9 cellular contexts compared by ENCODE assay signal in the genomic region with DNA sequence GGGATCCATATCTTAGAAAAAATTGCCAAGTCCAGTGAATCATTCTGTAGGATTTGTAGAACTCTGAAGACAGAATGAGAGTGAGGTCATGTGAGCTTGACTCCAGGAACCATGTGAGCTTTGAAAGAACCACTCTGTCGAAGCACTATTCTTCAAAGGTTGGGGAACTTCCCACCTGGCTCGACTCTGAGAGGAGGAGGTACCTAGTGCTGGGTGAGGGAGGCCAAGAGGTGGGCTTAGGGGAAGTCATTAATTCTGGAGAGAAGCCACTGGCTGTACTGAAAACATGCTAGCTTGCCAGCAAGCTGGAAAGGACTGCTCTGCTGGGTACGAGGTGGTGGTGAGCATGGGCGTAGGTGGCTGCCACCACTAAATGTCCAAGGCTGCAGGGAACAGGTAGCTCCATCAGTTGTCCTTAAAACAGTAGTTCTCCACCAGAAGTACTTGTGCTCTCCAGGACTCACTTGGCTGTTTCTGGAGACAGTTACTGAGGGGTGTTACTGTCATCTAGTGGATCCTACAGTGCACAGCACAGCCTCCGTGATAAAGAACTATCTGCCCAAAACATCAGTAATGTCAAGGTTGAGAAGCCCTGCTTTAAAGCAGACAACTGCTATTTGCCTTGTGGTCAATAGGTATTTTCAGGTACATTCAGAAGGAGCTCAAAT. TPM values are rescaled to one million over a fixed set of nuclear protein-coding genes. Genes with fewer than 3 reads are reported as not detected.
DNase-seq lines count a peak whose midpoint lies in the region; ATAC-seq and TF ChIP-seq lines count a peak whose summit lies in the region.
"Had no signal": no experiment of that assay in that cellular context is flagged by ENCODE, and none has a peak within 500 bp of the region (broad histone marks: within the 10 kb centered on the region; RNA-seq: fewer than 3 reads in every experiment).

No MANE protein-coding gene starts in this region.

- no peaks in the 10 kb centered on the region for H3K9me2 ChIP-seq in hepatocyte (replicated peaks; ENCODE audit: insufficient read depth)

- H3K27me3 ChIP-seq in hepatocyte (no peaks in the 10 kb centered on the region), upper lobe of left lung (no peaks in the 10 kb centered on the region)
- H3K27me3 ChIP-seq: neutrophil had no signal

- no peaks in the 10 kb centered on the region for H3K79me2 ChIP-seq in hepatocyte

- no peak overlapping the region for H3K4me3 ChIP-seq in hepatocyte
- no peak overlapping the region for H3K4me3 ChIP-seq in upper lobe of left lung

- H3K27ac Mint-ChIP-seq in activated CD8-positive, alpha-beta T cell treated with anti-CD3 and anti-CD28 coated beads, Interleukin-2, amount 10 ng/mL, durations not matched to agents 7 days and 5 days: no peak overlapping the region

- H3K4me2 ChIP-seq in hepatocyte: no peak overlapping the region

- H3K4me1 ChIP-seq in hepatocyte (ENCODE audit: insufficient read depth) (peaks cover 6% of the 10 kb centered on the region), upper lobe of left lung (no peaks in the 10 kb centered on the region)

- peak; percentile 43 for TF ChIP-seq CTCF in hepatocyte (IDR thresholded peaks at IDR 0.05; ENCODE audit: poor library complexity)
- peak in 2 of 6 experiments; percentile 13 to 26 for TF ChIP-seq CTCF in upper lobe of left lung (IDR thresholded peaks at IDR 0.05)

- peaks cover 7% of the 10 kb centered on the region for H3K4me1 Mint-ChIP-seq in activated CD8-positive, alpha-beta T cell treated with anti-CD3 and anti-CD28 coated beads, Interleukin-2, amount 10 ng/mL, durations not matched to agents 7 days and 5 days (ENCODE audit: low read depth)

- no peaks in the 10 kb centered on the region for H4K20me1 ChIP-seq in hepatocyte (ENCODE audit: insufficient read depth, poor library complexity, severe bottlenecking)

- POLR2A ChIA-PET in activated CD8-positive, alpha-beta T cell treated with anti-CD3 and anti-CD28 coated beads, Interleukin-2, amount 10 ng/mL, durations not matched to agents 7 days and 5 days (lab: Charles Lee): no interaction called here

- ATAC-seq in activated CD8-positive, alpha-beta T cell treated with anti-CD3 and anti-CD28 coated beads, Interleukin-2, amount 10 ng/mL, durations not matched to agents 7 days and 5 days: peak; percentile 78
- peak; percentile 49 to 61 for ATAC-seq in upper lobe of left lung (ENCODE audit: low FRiP score in 2 of 2)

- peaks cover 3% of the 10 kb centered on the region for H3K9me3 Mint-ChIP-seq in activated CD8-positive, alpha-beta T cell treated with anti-CD3 and anti-CD28 coated beads, Interleukin-2, amount 10 ng/mL, durations not matched to agents 7 days and 5 days (ENCODE audit: insufficient read depth)

- H3K27ac ChIP-seq in hepatocyte (no peak overlapping the region), upper lobe of left lung (no peak overlapping the region)
- H3K27ac ChIP-seq: neutrophil had no signal

- CTCF ChIA-PET in activated CD8-positive, alpha-beta T cell treated with anti-CD3 and anti-CD28 coated beads, Interleukin-2, amount 10 ng/mL, durations not matched to agents 7 days and 5 days (lab: Charles Lee): interaction anchor here (0.6 to 2.7 kb wide), 26 partner anchors 10 to 632 kb away, joined by 3 to 15 read pairs (median 4); partner anchors contain the start of gene TMEM242

- H3K4me3 Mint-ChIP-seq in activated CD8-positive, alpha-beta T cell treated with anti-CD3 and anti-CD28 coated beads, Interleukin-2, amount 10 ng/mL, durations not matched to agents 7 days and 5 days: no peak overlapping the region

- no peak overlapping the region for H2AFZ ChIP-seq in hepatocyte

- peaks cover 12% of the 10 kb centered on the region for H3K27me3 Mint-ChIP-seq in activated CD8-positive, alpha-beta T cell treated with anti-CD3 and anti-CD28 coated beads, Interleukin-2, amount 10 ng/mL, durations not matched to agents 7 days and 5 days (ENCODE audit: low read depth)

- TF ChIP-seq POLR2A in upper lobe of left lung (IDR thresholded peaks at IDR 0.05): no peak

- no peak for TF ChIP-seq EP300 in upper lobe of left lung (IDR thresholded peaks at IDR 0.05)

- 85% methylated on average over 5 of the region's 5 CpGs for WGBS in hepatocyte (ENCODE audit: low lambda C conversion rate, missing lambda C conversion rate)
- 42 to 58% methylated on average over 5 of the region's 5 CpGs for WGBS in upper lobe of left lung, 2 donors

- DNase-seq in DMS53 (lab: John Stamatoyannopoulos, UW): peak; percentile 13
- DNase-seq in DMS53 treated with DMSO at 0.1 percent for 48 hours (lab: John Stamatoyannopoulos, UW; ENCODE audit: unreplicated experiment): no peak
- peak; percentile 20 for DNase-seq in HT1080 (ENCODE audit: low read depth)
- no peak for DNase-seq in activated CD8-positive, alpha-beta T cell treated with anti-CD3 and anti-CD28 coated beads, Interleukin-2, amount 10 ng/mL, durations not matched to agents 7 days and 5 days
- DNase-seq in hepatocyte (ENCODE audit: low spot score): no peak
- no peak for DNase-seq in upper lobe of left lung
- DNase-seq in NCI-H1694 treated with DMSO at 0.1 percent for 48 hours (lab: John Stamatoyannopoulos, UW): no peak
- no peak for DNase-seq in NCI-H1436 treated with DMSO at 0.1 percent for 48 hours (lab: John Stamatoyannopoulos, UW)

- H3K36me3 ChIP-seq in hepatocyte (replicated peaks; ENCODE audit: insufficient read depth, low read depth) (no peaks in the 10 kb centered on the region), upper lobe of left lung (peaks cover 0 to 33% (median 10%) of the 10 kb centered on the region in 4 donors)
- H3K36me3 ChIP-seq: neutrophil had no signal

- no peaks in the 10 kb centered on the region for H3K9me3 ChIP-seq in hepatocyte (ENCODE audit: low read depth)
- peaks cover 0 to 11% (median 6%) of the 10 kb centered on the region in 4 donors for H3K9me3 ChIP-seq in upper lobe of left lung
- H3K9me3 ChIP-seq: neutrophil had no signal

- peaks cover 8% of the 10 kb centered on the region for H3K36me3 Mint-ChIP-seq in activated CD8-positive, alpha-beta T cell treated with anti-CD3 and anti-CD28 coated beads, Interleukin-2, amount 10 ng/mL, durations not matched to agents 7 days and 5 days (ENCODE audit: low read depth)

RNA-seq across cellular contexts. Expression of gene SYNJ2, which starts 34.7 kb away (rescaled TPM):
- total RNA-seq in HT1080 (2014; rRNA removed; shearing (Covaris generic)): 64.7 and 68.5 TPM in 2 replicates
- polyA plus RNA-seq in HT1080 (2015; cell fraction: cytosol; rRNA removed): 57.0 and 58.7 TPM in 2 replicates
- polyA plus RNA-seq in HT1080 (2015; cell fraction: nucleus; rRNA removed): 89.2 and 95.8 TPM in 2 replicates
- 10 to 100 TPM; 38.2 to 38.5 TPM for total RNA-seq in activated CD8-positive, alpha-beta T cell treated with anti-CD3 and anti-CD28 coated beads, Interleukin-2, amount 10 ng/mL, durations not matched to agents 7 days and 5 days
- total RNA-seq in hepatocyte (15.4 and 15.6 TPM in 2 replicates), upper lobe of left lung (1 to 10 TPM; 3.0 to 7.7 (median 4.2) TPM)
- 16.5 and 21.4 TPM in 2 replicates for polyA plus RNA-seq in hepatocyte

Comparison
In these comparisons a context has a peak if more than half of its experiments do, and no peak if none do; other contexts are left out.
1. DNase-seq: peak in DMS53 (single experiment) and HT1080 (single experiment); none in DMS53 treated with DMSO at 0.1 percent for 48 hours (single experiment), activated CD8-positive, alpha-beta T cell treated with anti-CD3 and anti-CD28 coated beads, Interleukin-2, amount 10 ng/mL, durations not matched to agents 7 days and 5 days (single experiment), hepatocyte (single experiment), upper lobe of left lung (0 of 2), NCI-H1694 treated with DMSO at 0.1 percent for 48 hours (single experiment) and NCI-H1436 treated with DMSO at 0.1 percent for 48 hours (single experiment).